In genomic region chr5:73822989-73823339, GRCh38 we compare ENCODE assay signal across 16 cellular contexts.
DNase-seq lines count a peak whose midpoint lies in the region; ATAC-seq, FAIRE-seq and TF ChIP-seq lines count a peak whose summit lies in the region.
"Had no signal": no experiment of that assay in that cellular context is flagged by ENCODE, and none has a peak within 500 bp of the region (broad histone marks: within the 10 kb centered on the region; RNA-seq: fewer than 3 reads in every experiment).

No MANE protein-coding gene starts in this region.

- H3K9me3 ChIP-seq in A549 (no peaks in the 10 kb centered on the region), Loucy (ENCODE audit: insufficient read depth, low read depth, low read length) (no peaks in the 10 kb centered on the region), ascending aorta (no peaks in the 10 kb centered on the region)
- H3K9me3 ChIP-seq in naive thymus-derived CD4-positive, alpha-beta T cell (ENCODE audit: control insufficient read depth in 2 of 3, low read length in 3 of 3) = no peaks in the 10 kb centered on the region

- H3K36me3 Mint-ChIP-seq in naive thymus-derived CD4-positive, alpha-beta T cell = no peaks in the 10 kb centered on the region

- H3K9me3 Mint-ChIP-seq in naive thymus-derived CD4-positive, alpha-beta T cell = peaks cover 0 to 2% (median 0%) of the 10 kb centered on the region in 11 donors
- H3K9me3 Mint-ChIP-seq: stimulated activated naive CD8-positive, alpha-beta T cell treated with anti-CD3 and anti-CD28 coated beads, Interleukin-15, Interleukin-2, amounts not matched to agents 100 ng/mL and 50 ng/mL, for 24 hours had no signal

- H3K4me1 ChIP-seq in A549 = peaks cover 96% of the 10 kb centered on the region
- peaks cover 8% of the 10 kb centered on the region for H3K4me1 ChIP-seq in Loucy (ENCODE audit: insufficient read depth, low read length, poor library complexity, severe bottlenecking)
- H3K4me1 ChIP-seq in ascending aorta = peaks cover 7 to 31% of the 10 kb centered on the region in 2 donors
- H3K4me1 ChIP-seq in naive thymus-derived CD4-positive, alpha-beta T cell (ENCODE audit: control insufficient read depth in 2 of 2, insufficient read depth in 2 of 2, low read length in 2 of 2) = no peaks in the 10 kb centered on the region

- peak overlapping the region; percentile 83 for H3K4me2 ChIP-seq in A549
- no peak overlapping the region for H3K4me2 ChIP-seq in Loucy (ENCODE audit: low read depth, low read length, poor library complexity, severe bottlenecking)

- H3K79me2 ChIP-seq in Loucy (ENCODE audit: insufficient read depth, low read length) = no peaks in the 10 kb centered on the region

- peak overlapping the region; percentile 51; the same call in 1 of the 2 replicates for H2AFZ ChIP-seq in Loucy (ENCODE audit: low read length)

- H3K36me3 ChIP-seq in Loucy (ENCODE audit: insufficient read depth, low read length) (no peaks in the 10 kb centered on the region), ascending aorta (no peaks in the 10 kb centered on the region)
- no peaks in the 10 kb centered on the region for H3K36me3 ChIP-seq in naive thymus-derived CD4-positive, alpha-beta T cell (ENCODE audit: control insufficient read depth in 2 of 3, insufficient read depth in 3 of 3, low read length in 3 of 3)

- POLR2A ChIA-PET in A549 (lab: Yijun Ruan, JAX) = no interaction called here
- POLR2A ChIA-PET in naive thymus-derived CD4-positive, alpha-beta T cell (lab: Charles Lee) = no interaction called here

- CTCF ChIA-PET in A549 (lab: Yijun Ruan, JAX) = interaction anchor here (0.9 to 2.5 kb wide), 6 partner anchors 10 to 826 kb away, joined by 3 to 8 read pairs (median 4); no protein-coding TSS in a partner anchor
- CTCF ChIA-PET in naive thymus-derived CD4-positive, alpha-beta T cell (lab: Charles Lee) = no interaction called here

- intact Hi-C loops in ascending aorta (cut with DNase I) = no loop called here
- intact Hi-C loops in lower leg skin (cut with DNase I; ENCODE audit: low total_unique reads) = no loop called here
- intact Hi-C loops in naive thymus-derived CD4-positive, alpha-beta T cell (cut with micrococcal nuclease) = no loop called here

- H3K4me3 ChIP-seq in A549 (no peak overlapping the region), Loucy (ENCODE audit: low read length, poor library complexity, severe bottlenecking) (no peak overlapping the region), ascending aorta (no peak overlapping the region), lower leg skin (ENCODE audit: low read depth, poor library complexity, severe bottlenecking) (no peak overlapping the region)
- no peak overlapping the region for H3K4me3 ChIP-seq in naive thymus-derived CD4-positive, alpha-beta T cell (ENCODE audit: low read length)

- H3K27ac Mint-ChIP-seq in naive thymus-derived CD4-positive, alpha-beta T cell = no peak overlapping the region
- H3K27ac Mint-ChIP-seq: stimulated activated naive CD8-positive, alpha-beta T cell treated with anti-CD3 and anti-CD28 coated beads, Interleukin-15, Interleukin-2, amounts not matched to agents 100 ng/mL and 50 ng/mL, for 24 hours had no signal

- H3K4me1 Mint-ChIP-seq in naive thymus-derived CD4-positive, alpha-beta T cell = no peaks in the 10 kb centered on the region

- TF ChIP-seq RAD21 in A549 (conservative IDR thresholded peaks at IDR 0.05 in 1 of 2, IDR thresholded peaks at IDR 0.05 in 1 of 2) = no peak

- H4K20me1 ChIP-seq in Loucy (ENCODE audit: insufficient read depth, low read length, poor library complexity, severe bottlenecking) = no peaks in the 10 kb centered on the region

- H3K9me2 ChIP-seq in Loucy (replicated peaks; ENCODE audit: low read depth, low read length) = no peaks in the 10 kb centered on the region

- TF ChIP-seq CTCF in A549 (IDR thresholded peaks at IDR 0.05) (no peak), Loucy (conservative IDR thresholded peaks at IDR 0.05; ENCODE audit: low read length) (no peak), ascending aorta (IDR thresholded peaks at IDR 0.05) (no peak), lower leg skin (IDR thresholded peaks at IDR 0.05) (no peak)

- H3K9ac ChIP-seq in Loucy (ENCODE audit: low read depth, low read length, poor library complexity, severe bottlenecking) = no peak overlapping the region

- H3K27ac ChIP-seq in A549 = peak overlapping the region; percentile 53 to 81; a peak in 4 of 6 replicates
- peak overlapping the region; percentile 60 for H3K27ac ChIP-seq in ascending aorta
- no peak overlapping the region for H3K27ac ChIP-seq in naive thymus-derived CD4-positive, alpha-beta T cell (ENCODE audit: low read depth, low read length)

- no peak for TF ChIP-seq POLR2A in A549 (IDR thresholded peaks at IDR 0.05; ENCODE audit: low read length)
- TF ChIP-seq POLR2A in lower leg skin (IDR thresholded peaks at IDR 0.05) = no peak

- H3K4me3 Mint-ChIP-seq in naive thymus-derived CD4-positive, alpha-beta T cell = no peak overlapping the region
- H3K4me3 Mint-ChIP-seq: stimulated activated naive CD8-positive, alpha-beta T cell treated with anti-CD3 and anti-CD28 coated beads, Interleukin-15, Interleukin-2, amounts not matched to agents 100 ng/mL and 50 ng/mL, for 24 hours had no signal

- WGBS in A549 (ENCODE audit: missing lambda C conversion rate) = 1% methylated on average over 4 of the region's 4 CpGs
- WGBS in lower leg skin, 2 donors = 31 to 55% methylated on average over 4 of the region's 4 CpGs

- DNase-seq in A549 (ENCODE audit: low read depth in 1 of 2, low spot score in 1 of 2) (peak in 1 of 2 experiments; percentile 25), ascending aorta (ENCODE audit: low spot score in 2 of 2) (no peak), left lobe of liver (ENCODE audit: low spot score) (no peak), lower leg skin (ENCODE audit: low spot score in 2 of 2) (no peak)
- no peak for DNase-seq in activated T-cell treated with anti-CD3 and anti-CD28 coated beads, Interleukin-2, amount 50 U/mL, for 48 hours
- no peak for DNase-seq in naive thymus-derived CD4-positive, alpha-beta T cell
- DNase-seq: central memory CD4-positive, alpha-beta T cell; left cardiac atrium; NCI-H2081 treated with DMSO at 0.1 percent for 48 hours; occipital lobe; Right ventricle myocardium superior; stimulated activated CD4-positive, alpha-beta T cell treated with anti-CD3 and anti-CD28 coated beads, Interleukin-2, amount 100 ng/mL, for 48 hours had no signal

- no peaks in the 10 kb centered on the region for H3F3A ChIP-seq in Loucy (ENCODE audit: low read depth)

- no peak for TF ChIP-seq EP300 in A549 (IDR thresholded peaks at IDR 0.05)

- ATAC-seq in A549 = peak in 1 of 2 experiments; percentile 36; a peak in 2 of 6 replicates
- ATAC-seq in left lobe of liver = peak; percentile 16
- no peak for ATAC-seq in HG02852 (IDR thresholded peaks at IDR 0.05; ENCODE audit: unreplicated experiment)
- ATAC-seq in naive thymus-derived CD4-positive, alpha-beta T cell = no peak
- ATAC-seq: left cardiac atrium had no signal

- H3K27me3 ChIP-seq in Loucy (ENCODE audit: insufficient read depth, low read length, poor library complexity, severe bottlenecking) (no peaks in the 10 kb centered on the region), ascending aorta (no peaks in the 10 kb centered on the region)
- no peaks in the 10 kb centered on the region for H3K27me3 ChIP-seq in naive thymus-derived CD4-positive, alpha-beta T cell (ENCODE audit: control insufficient read depth in 2 of 2, insufficient read depth in 2 of 2, low read length in 2 of 2)

- H3K27me3 Mint-ChIP-seq in naive thymus-derived CD4-positive, alpha-beta T cell = peaks cover 0 to 9% (median 5%) of the 10 kb centered on the region in 5 donors

- FAIRE-seq in A549 (lab: Jason Lieb, UNC) = no peak
- FAIRE-seq: G401.6 had no signal

TF ChIP-seq in A549, 52 proteins besides CTCF, POLR2A, EP300 and RAD21:
- 0 out of 2 replicates have a peak, but pooled peaks have one; percentile 18 for TF ChIP-seq FOSL2 (IDR thresholded peaks at IDR 0.05)
- peak; percentile 74 for TF ChIP-seq FOSL2 (CRISPR knock-in tag; IDR thresholded peaks at IDR 0.05)
- no peak for TF ChIP-seq HMGXB4 (CRISPR knock-in tag; IDR thresholded peaks at IDR 0.05; ENCODE audit: borderline replicate concordance)
